Comparison of ENCODE assay signal across 24 cellular contexts in genomic region chr6:40247516-40248115, GRCh38.
"Had no signal": no experiment of that assay in that cellular context is flagged by ENCODE, and none has a peak within 500 bp of the region (broad histone marks: within the 10 kb centered on the region; RNA-seq: fewer than 3 reads in every experiment).

No MANE protein-coding gene starts in this region.

- FAIRE-seq: colon, endothelial cell of umbilical vein had no signal

- H3K4me1 ChIP-seq: body of pancreas, lower lobe of right lung, sigmoid colon had no signal

- H3K27ac ChIP-seq: body of pancreas, dorsolateral prefrontal cortex, lower lobe of right lung, sigmoid colon, thoracic aorta had no signal

- H3K9me3 ChIP-seq: body of pancreas, lower lobe of right lung, mucosa of descending colon, thoracic aorta had no signal

- H3K4me2 ChIP-seq: smooth muscle cell had no signal

- H3K4me3 ChIP-seq: body of pancreas, dorsolateral prefrontal cortex, lower lobe of right lung, mucosa of descending colon, sigmoid colon, smooth muscle cell, thoracic aorta had no signal

- H3K36me3 ChIP-seq: lower lobe of right lung, sigmoid colon, thoracic aorta had no signal

- DNase-seq: activated CD4-positive, alpha-beta memory T cell treated with anti-CD3 and anti-CD28 coated beads, Interleukin-2, amount 10 ng/mL, durations not matched to agents 7 days and 5 days; activated CD4-positive, alpha-beta T cell treated with anti-CD3 and anti-CD28 coated beads, Interleukin-2, amount 10 ng/mL, durations not matched to agents 24 days and 14 days; activated effector memory CD4-positive, alpha-beta T cell treated with anti-CD3 and anti-CD28 coated beads, Interleukin-2, amount 50 U/mL, for 16 hours; activated naive CD4-positive, alpha-beta T cell treated with anti-CD3 and anti-CD28 coated beads, Interleukin-2, amount 10 ng/mL, durations not matched to agents 7 days and 5 days; activated naive CD8-positive, alpha-beta T cell treated with anti-CD3 and anti-CD28 coated beads, Interleukin-2, amount 50 U/mL, for 24 hours; activated T-cell treated with anti-CD3 and anti-CD28 coated beads, Interleukin-2, amount 50 U/mL, for 72 hours; anterior cingulate cortex; body of pancreas; dorsolateral prefrontal cortex; effector memory CD8-positive, alpha-beta T cell; foreskin melanocyte; lower lobe of right lung; mesendoderm; mucosa of descending colon; occipital lobe; retina; sigmoid colon; stimulated activated CD4-positive, alpha-beta T cell treated with anti-CD3 and anti-CD28 coated beads, Interleukin-15, amount 100 ng/mL, for 24 hours; stimulated activated CD8-positive, alpha-beta memory T cell treated with anti-CD3 and anti-CD28 coated beads, Interleukin-4, amount 100 ng/mL, for 48 hours; stimulated activated naive B cell treated with anti-CD40 and anti-IgM and Interleukin-4, amounts not matched to agents 10 μg/mL and 1 μg/mL and 100 μg/mL, for 72 hours had no signal
